Comparison of ENCODE assay signal across 1 cellular context in genomic region chr5:92554447-92555085, GRCh38.
TF ChIP-seq lines count a peak whose summit lies in the region.

No MANE protein-coding gene starts in this region.

TF ChIP-seq in HEK293, 187 proteins besides CTCF, POLR2A, EP300 and RAD21 (continued from another document):
- no peak for TF ChIP-seq INSM2 (tag by site-specific recombination; IDR thresholded peaks at IDR 0.05)
- TF ChIP-seq SP7 (tag by site-specific recombination; IDR thresholded peaks at IDR 0.05): no peak
- TF ChIP-seq ZBTB48 (tag by site-specific recombination; IDR thresholded peaks at IDR 0.05): no peak
- no peak for TF ChIP-seq YY2 (tag by site-specific recombination; IDR thresholded peaks at IDR 0.05)
TF ChIP-seq in HEK293: peak in this region for 14.
